In the genomic region with DNA sequence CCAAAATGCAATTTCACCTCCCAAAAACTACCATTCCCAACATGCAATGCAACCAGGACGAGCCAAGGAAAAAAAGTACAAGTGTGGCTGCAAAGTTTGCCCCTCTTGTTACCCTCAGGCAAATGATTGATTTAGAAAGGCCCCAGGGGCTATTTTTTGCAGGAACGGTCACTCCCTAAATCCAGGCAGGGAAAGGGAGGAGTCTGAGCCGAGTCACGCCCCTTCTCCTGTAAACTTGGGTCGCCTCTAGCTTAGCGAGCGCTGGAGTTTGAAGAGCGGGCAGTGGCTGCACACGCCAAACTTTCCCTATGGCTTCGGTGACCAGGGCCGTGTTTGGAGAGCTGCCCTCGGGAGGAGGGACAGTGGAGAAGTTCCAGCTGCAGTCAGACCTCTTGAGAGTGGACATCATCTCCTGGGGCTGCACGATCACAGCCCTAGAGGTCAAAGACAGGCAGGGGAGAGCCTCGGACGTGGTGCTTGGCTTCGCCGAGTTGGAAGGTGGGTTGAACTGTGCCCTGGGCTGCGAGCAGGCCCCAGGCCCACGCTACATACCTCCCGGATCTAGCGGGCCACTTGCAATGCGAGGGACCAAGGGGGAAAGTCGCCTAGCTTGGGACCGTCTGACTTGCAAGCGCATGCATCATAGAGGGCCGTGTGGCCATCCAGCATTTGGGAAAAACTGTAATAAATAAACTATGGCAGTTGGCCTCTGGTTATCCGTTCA, we compare ENCODE assay signal across 8 cellular contexts. TPM values are rescaled to one million over a fixed set of nuclear protein-coding genes. Genes with fewer than 3 reads are reported as not detected.
DNase-seq lines count a peak whose midpoint lies in the region; ATAC-seq and TF ChIP-seq lines count a peak whose summit lies in the region.

A gene (plus strand): TSS at position 261 of the 724 bp plus-strand sequence. CDS start 48 bp downstream, at position 309.

- H3K27ac Mint-ChIP-seq in activated naive CD8-positive, alpha-beta T cell treated with anti-CD3 and anti-CD28 coated beads, Interleukin-2, amount 10 ng/mL, durations not matched to agents 7 days and 5 days = peak within 1 kb of the TSS; percentile 92

- H3K4me1 ChIP-seq in vagina = peaks cover 21% of the 10 kb centered on the region

- DNase-seq in GM10248 (ENCODE audit: extremely low spot score) (peak; percentile 54), RKO (ENCODE audit: low spot score) (peak; percentile 94), head of caudate nucleus (peak; percentile 23 to 81 (median 50)), nucleus accumbens (lab: John Stamatoyannopoulos, UW) (peak in 53 of 56 donors; percentile 4 to 74 (median 35)), vagina (ENCODE audit: extremely low spot score in 2 of 2) (peak in 1 of 2 donors; percentile 94), Kasumi-1 (lab: John Stamatoyannopoulos, UW) (no peak)
- DNase-seq in activated naive CD8-positive, alpha-beta T cell treated with anti-CD3 and anti-CD28 coated beads, Interleukin-2, amount 10 ng/mL, durations not matched to agents 7 days and 5 days = peak; percentile 62

- no peaks in the 10 kb centered on the region for H3K27me3 ChIP-seq in vagina

- H3K27me3 Mint-ChIP-seq in activated naive CD8-positive, alpha-beta T cell treated with anti-CD3 and anti-CD28 coated beads, Interleukin-2, amount 10 ng/mL, durations not matched to agents 7 days and 5 days = no peaks in the 10 kb centered on the region

- ATAC-seq in HG03139 (IDR thresholded peaks at IDR 0.05; ENCODE audit: unreplicated experiment) = peak; percentile 46
- ATAC-seq in activated naive CD8-positive, alpha-beta T cell treated with anti-CD3 and anti-CD28 coated beads, Interleukin-2, amount 10 ng/mL, durations not matched to agents 7 days and 5 days (ENCODE audit: low read depth) = peak; percentile 37

- peaks cover 20% of the 10 kb centered on the region for H3K36me3 Mint-ChIP-seq in activated naive CD8-positive, alpha-beta T cell treated with anti-CD3 and anti-CD28 coated beads, Interleukin-2, amount 10 ng/mL, durations not matched to agents 7 days and 5 days

- peaks cover 51% of the 10 kb centered on the region for H3K4me1 Mint-ChIP-seq in activated naive CD8-positive, alpha-beta T cell treated with anti-CD3 and anti-CD28 coated beads, Interleukin-2, amount 10 ng/mL, durations not matched to agents 7 days and 5 days

- no peaks in the 10 kb centered on the region for H3K9me3 ChIP-seq in vagina

- H3K27ac ChIP-seq in vagina = peak within 1 kb of the TSS; percentile 81

- H3K9me3 Mint-ChIP-seq in activated naive CD8-positive, alpha-beta T cell treated with anti-CD3 and anti-CD28 coated beads, Interleukin-2, amount 10 ng/mL, durations not matched to agents 7 days and 5 days = no peaks in the 10 kb centered on the region

- no peak for TF ChIP-seq CTCF in GM10248 (IDR thresholded peaks at IDR 0.05; ENCODE audit: control extremely low read depth, extremely low read depth, low read depth, missing control alignments)
- TF ChIP-seq CTCF in vagina (IDR thresholded peaks at IDR 0.05) = no peak

- CTCF ChIA-PET in GM10248 (lab: Yijun Ruan, JAX) = interaction anchor here (0.7 to 7.4 kb wide), 15 partner anchors 11 to 285 kb away, joined by 3 to 38 read pairs (median 4); a partner anchor contains a TSS

- no peak for TF ChIP-seq POLR2A in vagina (IDR thresholded peaks at IDR 0.05)

- H3K36me3 ChIP-seq in vagina = no peaks in the 10 kb centered on the region

- peak within 1 kb of the TSS; percentile 90 for H3K4me3 Mint-ChIP-seq in activated naive CD8-positive, alpha-beta T cell treated with anti-CD3 and anti-CD28 coated beads, Interleukin-2, amount 10 ng/mL, durations not matched to agents 7 days and 5 days

- intact Hi-C loops in head of caudate nucleus (cut with DNase I) (loop anchor here (10.0 kb wide), 1 partner anchor 61 kb away; a partner anchor contains a TSS), vagina (cut with DNase I) (no loop called here)

- H3K4me3 ChIP-seq in vagina = peak within 1 kb of the TSS; percentile 70 to 74

- POLR2A ChIA-PET in GM10248 (lab: Yijun Ruan, JAX) = interaction anchor here (1.0 kb wide), 1 partner anchor 85 kb away, joined by 3 read pairs; a partner anchor contains a TSS
- POLR2A ChIA-PET in activated naive CD8-positive, alpha-beta T cell treated with anti-CD3 and anti-CD28 coated beads, Interleukin-2, amount 10 ng/mL, durations not matched to agents 7 days and 5 days (lab: Charles Lee) = interaction anchor here (0.5 to 6.7 kb wide), 15 partner anchors 8 to 1509 kb away, joined by 3 to 76 read pairs (median 4); a partner anchor contains a TSS

RNA-seq across cellular contexts. Expression of the gene that starts here (rescaled TPM):
- total RNA-seq in activated naive CD8-positive, alpha-beta T cell treated with anti-CD3 and anti-CD28 coated beads, Interleukin-2, amount 10 ng/mL, durations not matched to agents 7 days and 5 days = 10 to 100 TPM; 28.3 to 30.2 TPM
- total RNA-seq in vagina = 16.9 TPM

Comparison
In these comparisons a context has a peak if more than half of its experiments do, and no peak if none do; other contexts are left out.
1. DNase-seq: peak in GM10248 (single experiment), RKO (single experiment), activated naive CD8-positive, alpha-beta T cell treated with anti-CD3 and anti-CD28 coated beads, Interleukin-2, amount 10 ng/mL, durations not matched to agents 7 days and 5 days (single experiment), head of caudate nucleus (42 of 42) and nucleus accumbens (53 of 56); none in Kasumi-1 (0 of 2).